ENCODE assay signal across 9 cellular contexts in genomic region chr11:65262775-65263174, GRCh38. TPM values are rescaled to one million over a fixed set of nuclear protein-coding genes. Genes with fewer than 3 reads are reported as not detected.
DNase-seq lines count a peak whose midpoint lies in the region; ATAC-seq, FAIRE-seq and TF ChIP-seq lines count a peak whose summit lies in the region.
"Had no signal": no experiment of that assay in that cellular context is flagged by ENCODE, and none has a peak within 500 bp of the region (broad histone marks: within the 10 kb centered on the region; RNA-seq: fewer than 3 reads in every experiment).

No MANE protein-coding gene starts in this region.

- peak overlapping the region; percentile 71 for H3K4me2 ChIP-seq in HepG2 (ENCODE audit: low read depth, low read length)

- peaks cover 20% of the 10 kb centered on the region for H3K79me2 ChIP-seq in HepG2 (ENCODE audit: insufficient read depth, low read length)

- in situ Hi-C loops in HepG2 (cut with HindIII; ENCODE audit: extremely low pct_ligation_motif_present, low pct_unique_long_range_greater_than_20kb), result no loop called here

- H3K4me3 ChIP-seq in heart right ventricle (peak overlapping the region; percentile 51 to 90 (median 74)), HepG2 (replicated peaks in 1 of 3; ENCODE audit: insufficient read depth in 1 of 3, low read depth in 2 of 3, low read length in 3 of 3) (peak overlapping the region; percentile 73 to 86 (median 75)), upper lobe of right lung (peak overlapping the region; percentile 75)

- no peaks in the 10 kb centered on the region for H3K27me3 Mint-ChIP-seq in activated T-helper 17 cell treated with anti-CD3 and anti-CD28 coated beads, Interleukin-2, amount 50 U/mL, for 72 hours

- DNase-seq in heart right ventricle (no peak), cardiac septum (ENCODE audit: low spot score) (no peak), HepG2 (ENCODE audit: low spot score) (no peak), upper lobe of right lung (no peak), occipital lobe (lab: John Stamatoyannopoulos, UW) (no peak)

- TSS peak; percentile 90 for BruUV-seq in HepG2 (replicated peaks; lab: Mats Ljungman, UMichigan)

- H3K36me3 ChIP-seq in heart right ventricle, result peaks cover 0 to 18% (median 3%) of the 10 kb centered on the region in 9 donors
- peaks cover 0 to 5% of the 10 kb centered on the region in 2 experiments; a peak in 1 of 5 replicates for H3K36me3 ChIP-seq in HepG2 (replicated peaks in 1 of 2; ENCODE audit: control insufficient read depth in 1 of 2, insufficient read depth in 2 of 2, low read length in 2 of 2)
- H3K36me3 ChIP-seq in upper lobe of right lung, result peaks cover 6% of the 10 kb centered on the region

- POLR2A ChIA-PET in HepG2 (lab: Yijun Ruan, JAX), result interaction anchor here (0.9 to 2.2 kb wide), 7 partner anchors 12 to 153 kb away, joined by 3 to 18 read pairs (median 7); partner anchors contain the start of genes DPF2 and TM7SF2

- no peak for TF ChIP-seq RAD21 in HepG2 (CRISPR knock-in tag; IDR thresholded peaks at IDR 0.05)

- H3K4me1 ChIP-seq in heart right ventricle (peaks cover 4 to 21% (median 11%) of the 10 kb centered on the region in 9 donors), HepG2 (ENCODE audit: insufficient read depth, low read length) (peaks cover 45% of the 10 kb centered on the region), upper lobe of right lung (peaks cover 7% of the 10 kb centered on the region)

- TF ChIP-seq EP300 in HepG2 (IDR thresholded peaks at IDR 0.05; ENCODE audit: low read depth in 2 of 2, low read length in 2 of 2), result no peak
- no peak for TF ChIP-seq EP300 in HepG2 (CRISPR knock-in tag; IDR thresholded peaks at IDR 0.05; ENCODE audit: borderline replicate concordance)

- no peaks in the 10 kb centered on the region for H3K9me3 Mint-ChIP-seq in activated T-helper 17 cell treated with anti-CD3 and anti-CD28 coated beads, Interleukin-2, amount 50 U/mL, for 72 hours

- H4K20me1 ChIP-seq in HepG2 (ENCODE audit: insufficient read depth, low read length), result no peaks in the 10 kb centered on the region

- no peak for TF ChIP-seq CTCF in heart right ventricle (IDR thresholded peaks at IDR 0.05)
- no peak for TF ChIP-seq CTCF in HepG2 (CRISPR knock-in tag; IDR thresholded peaks at IDR 0.05)
- no peak for TF ChIP-seq CTCF in upper lobe of right lung (IDR thresholded peaks at IDR 0.05)

- no peak for TF ChIP-seq POLR2A in HepG2 (IDR thresholded peaks at IDR 0.05; ENCODE audit: insufficient read depth in 1 of 2, low read depth in 2 of 2, low read length in 2 of 2)

- H3K9me3 ChIP-seq in heart right ventricle (no peaks in the 10 kb centered on the region), HepG2 (ENCODE audit: low read length) (no peaks in the 10 kb centered on the region), upper lobe of right lung (no peaks in the 10 kb centered on the region)

- peak overlapping the region in 9 of 10 donors; percentile 79 to 96 (median 90) for H3K27ac ChIP-seq in heart right ventricle
- peak overlapping the region; percentile 80 for H3K27ac ChIP-seq in HepG2 (ENCODE audit: extremely low read length, insufficient read depth, low read length)
- H3K27ac ChIP-seq in upper lobe of right lung, result peak overlapping the region; percentile 95

- peak overlapping the region; percentile 92 for H3K27ac Mint-ChIP-seq in activated T-helper 17 cell treated with anti-CD3 and anti-CD28 coated beads, Interleukin-2, amount 50 U/mL, for 72 hours

- FAIRE-seq in HepG2 (lab: Jason Lieb, UNC), result peak; percentile 36
- FAIRE-seq: endometrium had no signal

- no peak overlapping the region for H2AFZ ChIP-seq in HepG2 (ENCODE audit: low read length)

- 40 to 47% methylated on average over 6 of the region's 6 CpGs for WGBS in heart right ventricle, 2 donors
- 26% methylated on average over 6 of the region's 6 CpGs for WGBS in HepG2 (ENCODE audit: low lambda C conversion rate)

- ATAC-seq in heart right ventricle (no peak), HepG2 (peak; percentile 15; the same call in 1 of the 3 replicates), upper lobe of right lung (no peak), GM21447 (IDR thresholded peaks at IDR 0.05; ENCODE audit: unreplicated experiment) (no peak), GM18498 (IDR thresholded peaks at IDR 0.05; ENCODE audit: unreplicated experiment) (no peak)
- peak; percentile 15 for ATAC-seq in activated T-helper 17 cell treated with anti-CD3 and anti-CD28 coated beads, Interleukin-2, amount 50 U/mL, for 72 hours (replicated peaks)

- peak overlapping the region; percentile 86 for H3K9ac ChIP-seq in HepG2 (ENCODE audit: insufficient read depth, low read depth, low read length)

- intact Hi-C loops in heart right ventricle (cut with DNase I), result no loop called here
- intact Hi-C loops in cardiac septum (cut with DNase I), result no loop called here
- intact Hi-C loops in HepG2 (cut with micrococcal nuclease; ENCODE audit: unreplicated experiment), result no loop called here
- intact Hi-C loops in upper lobe of right lung (cut with DNase I), result no loop called here

- CTCF ChIA-PET in HepG2 (lab: Yijun Ruan, JAX; ENCODE audit: low intra/inter-chr PET ratio, low total read pairs), result no interaction called here

- peaks cover 23% of the 10 kb centered on the region for H3K4me1 Mint-ChIP-seq in activated T-helper 17 cell treated with anti-CD3 and anti-CD28 coated beads, Interleukin-2, amount 50 U/mL, for 72 hours

- H3K27me3 ChIP-seq in heart right ventricle (no peaks in the 10 kb centered on the region), HepG2 (ENCODE audit: control insufficient read depth in 1 of 2, insufficient read depth in 2 of 2, low read length in 2 of 2) (no peaks in the 10 kb centered on the region; a peak in 2 of 5 replicates), upper lobe of right lung (no peaks in the 10 kb centered on the region)

- peak overlapping the region; percentile 95 for H3K4me3 Mint-ChIP-seq in activated T-helper 17 cell treated with anti-CD3 and anti-CD28 coated beads, Interleukin-2, amount 50 U/mL, for 72 hours

- H3K36me3 Mint-ChIP-seq in activated T-helper 17 cell treated with anti-CD3 and anti-CD28 coated beads, Interleukin-2, amount 50 U/mL, for 72 hours (ENCODE audit: low read depth), result peaks cover 57% of the 10 kb centered on the region

RNA-seq across cellular contexts. Expression of gene POLA2, which starts 1.0 kb away (rescaled TPM):
- total RNA-seq in heart right ventricle (1 to 10 TPM; 2.3 to 7.3 (median 3.8) TPM), cardiac septum (3.5 TPM), HepG2 (2016; rRNA removed; fragmentation: Illumina TruSeq; extraction: Trizol) (10.7 and 15.6 TPM in 2 replicates), upper lobe of right lung (9.5 TPM), occipital lobe (0.94 TPM)
- polyA plus RNA-seq in heart right ventricle (1 to 10 TPM; 8.6 to 9.4 TPM), HepG2 (2011; rRNA removed) (9.1 and 9.7 TPM in 2 replicates)
- 10 to 100 TPM; 54.6 to 64.1 TPM for total RNA-seq in activated T-helper 17 cell treated with anti-CD3 and anti-CD28 coated beads, Interleukin-2, amount 50 U/mL, for 72 hours
- 2.7 and 3.5 TPM in 2 replicates for total RNA-seq in HepG2 (2016; cell fraction: cytosol; rRNA removed; fragmentation: Illumina TruSeq; extraction: Trizol; ENCODE audit: low read depth)
- total RNA-seq in HepG2 (2016; cell fraction: insoluble cytoplasmic fraction; rRNA removed; fragmentation: Illumina TruSeq; extraction: Trizol), result 13.9 and 14.3 TPM in 2 replicates
- total RNA-seq in HepG2 (2016; cell fraction: membrane; rRNA removed; fragmentation: Illumina TruSeq; extraction: Trizol), result 3.6 and 4.5 TPM in 2 replicates
- 17.7 and 18.6 TPM in 2 replicates for total RNA-seq in HepG2 (2016; cell fraction: nucleus; rRNA removed; fragmentation: Illumina TruSeq; extraction: Trizol)
- 6.3 and 8.1 TPM in 2 replicates for polyA plus RNA-seq in HepG2 (2011; cell fraction: cytosol; rRNA removed)
- polyA plus RNA-seq in HepG2 (2011; cell fraction: nucleus; rRNA removed), result 8.7 and 12.1 TPM in 2 replicates
- 3.3 and 4.8 TPM in 2 replicates for polyA plus RNA-seq in HepG2 (2012)
- polyA plus RNA-seq in HepG2 (2016; cell fraction: cytosol; fragmentation: Illumina TruSeq; extraction: Trizol; ENCODE audit: low read depth), result 0.57 and 0.88 TPM in 2 replicates
- 18.2 and 18.8 TPM in 2 replicates for polyA plus RNA-seq in HepG2 (2016; cell fraction: insoluble cytoplasmic fraction; fragmentation: Illumina TruSeq; extraction: Trizol; ENCODE audit: low read depth)
- 2.6 and 3.0 TPM in 2 replicates for polyA plus RNA-seq in HepG2 (2016; cell fraction: membrane; fragmentation: Illumina TruSeq; extraction: Trizol; ENCODE audit: low read depth)
- polyA plus RNA-seq in HepG2 (2016; cell fraction: nucleus; fragmentation: Illumina TruSeq; extraction: Trizol; ENCODE audit: insufficient read depth, low read depth), result 21.9 and 25.4 TPM in 2 replicates
- 19.5 and 152 TPM in 2 replicates for polyA minus RNA-seq in HepG2 (2011; rRNA and poly(A)+ RNA removed; ENCODE audit: low replicate concordance)
- 3.6 and 4.1 TPM in 2 replicates for polyA minus RNA-seq in HepG2 (2011; cell fraction: cytosol; rRNA and poly(A)+ RNA removed)
- 11.4 and 14.9 TPM in 2 replicates for polyA minus RNA-seq in HepG2 (2011; cell fraction: nucleus; rRNA and poly(A)+ RNA removed)

RNA-seq across cellular contexts. Expression of gene CDC42EP2, which starts 51.9 kb away (rescaled TPM):
- total RNA-seq in heart right ventricle, result 10 to 100 TPM in 4 of 10 donors, 1 to 10 TPM in 6; 3.9 to 21.9 (median 9.0) TPM
- polyA plus RNA-seq in heart right ventricle, result 10 to 100 TPM; 13.2 to 21.1 TPM
- 3.6 TPM for total RNA-seq in cardiac septum
- 1 to 10 TPM in 1 of 2 donors, under 1 TPM in 1; 0.73 to 2.0 TPM for total RNA-seq in activated T-helper 17 cell treated with anti-CD3 and anti-CD28 coated beads, Interleukin-2, amount 50 U/mL, for 72 hours
- total RNA-seq in HepG2 (2016; rRNA removed; fragmentation: Illumina TruSeq; extraction: Trizol), result 2.5 and 7.1 TPM in 2 replicates
- 5.9 and 6.4 TPM in 2 replicates for total RNA-seq in HepG2 (2016; cell fraction: cytosol; rRNA removed; fragmentation: Illumina TruSeq; extraction: Trizol; ENCODE audit: low read depth)
- 4.5 and 5.9 TPM in 2 replicates for total RNA-seq in HepG2 (2016; cell fraction: insoluble cytoplasmic fraction; rRNA removed; fragmentation: Illumina TruSeq; extraction: Trizol)
- 10.1 and 10.2 TPM in 2 replicates for total RNA-seq in HepG2 (2016; cell fraction: membrane; rRNA removed; fragmentation: Illumina TruSeq; extraction: Trizol)
- total RNA-seq in HepG2 (2016; cell fraction: nucleus; rRNA removed; fragmentation: Illumina TruSeq; extraction: Trizol), result 4.2 and 5.2 TPM in 2 replicates
- 2.3 and 4.2 TPM in 2 replicates for polyA plus RNA-seq in HepG2 (2011; rRNA removed)
- polyA plus RNA-seq in HepG2 (2011; cell fraction: cytosol; rRNA removed), result 1.4 and 1.9 TPM in 2 replicates
- 8.3 and 9.7 TPM in 2 replicates for polyA plus RNA-seq in HepG2 (2011; cell fraction: nucleus; rRNA removed)
- polyA plus RNA-seq in HepG2 (2012), result 3.4 and 7.2 TPM in 2 replicates
- polyA plus RNA-seq in HepG2 (2016; cell fraction: cytosol; fragmentation: Illumina TruSeq; extraction: Trizol; ENCODE audit: low read depth), result 2.1 and 2.6 TPM in 2 replicates
- 3.3 and 4.5 TPM in 2 replicates for polyA plus RNA-seq in HepG2 (2016; cell fraction: insoluble cytoplasmic fraction; fragmentation: Illumina TruSeq; extraction: Trizol; ENCODE audit: low read depth)
- polyA plus RNA-seq in HepG2 (2016; cell fraction: membrane; fragmentation: Illumina TruSeq; extraction: Trizol; ENCODE audit: low read depth), result 4.0 TPM in 2 replicates
- 5.6 and 6.7 TPM in 2 replicates for polyA plus RNA-seq in HepG2 (2016; cell fraction: nucleus; fragmentation: Illumina TruSeq; extraction: Trizol; ENCODE audit: insufficient read depth, low read depth)
- 29.3 and 50.7 TPM in 2 replicates for polyA minus RNA-seq in HepG2 (2011; rRNA and poly(A)+ RNA removed; ENCODE audit: low replicate concordance)
- polyA minus RNA-seq in HepG2 (2011; cell fraction: cytosol; rRNA and poly(A)+ RNA removed), result 3.2 and 5.1 TPM in 2 replicates
- polyA minus RNA-seq in HepG2 (2011; cell fraction: nucleus; rRNA and poly(A)+ RNA removed), result 15.8 and 18.4 TPM in 2 replicates
- 27.5 TPM for total RNA-seq in upper lobe of right lung
- 9.0 TPM for total RNA-seq in occipital lobe

Comparison
In these comparisons a context has a peak if more than half of its experiments do, and no peak if none do; other contexts are left out.
1. ATAC-seq: peak in activated T-helper 17 cell treated with anti-CD3 and anti-CD28 coated beads, Interleukin-2, amount 50 U/mL, for 72 hours (single experiment) and HepG2 (single experiment); none in heart right ventricle (0 of 8), upper lobe of right lung (single experiment), GM21447 (single experiment) and GM18498 (single experiment).
2. Peak in every context shown above with its lines, with median percentiles within 50 percentile points of each other: H3K27ac ChIP-seq and H3K4me3 ChIP-seq.